8 cellular contexts compared by ENCODE assay signal in genomic region chr5:132422720-132423442, GRCh38. TPM values are rescaled to one million over a fixed set of nuclear protein-coding genes. Genes with fewer than 3 reads are reported as not detected.
DNase-seq lines count a peak whose midpoint lies in the region; ATAC-seq and TF ChIP-seq lines count a peak whose summit lies in the region.

No MANE protein-coding gene starts in this region.

- H3K27ac Mint-ChIP-seq in GM23338 (no peak overlapping the region), osteocyte (ENCODE audit: unreplicated experiment) (peak overlapping the region; percentile 65)

- H3K4me2 ChIP-seq in GM23338, result no peak overlapping the region

- H3K27me3 ChIP-seq in GM23338 (ENCODE audit: insufficient read depth) (no peaks in the 10 kb centered on the region), duodenal mucosa (ENCODE audit: control insufficient read depth in 1 of 2, insufficient read depth in 2 of 2, low read length in 2 of 2) (no peaks in the 10 kb centered on the region)

- H3K36me3 Mint-ChIP-seq in GM23338 (ENCODE audit: low read depth), result no peaks in the 10 kb centered on the region
- peaks cover 4% of the 10 kb centered on the region for H3K36me3 Mint-ChIP-seq in osteocyte (ENCODE audit: unreplicated experiment)

- TF ChIP-seq CTCF in GM23338 (conservative IDR thresholded peaks at IDR 0.05; ENCODE audit: low read depth in 2 of 2) (no peak), osteocyte (IDR thresholded peaks at IDR 0.05) (no peak)

- ATAC-seq in GM23338, result no peak

- H3K36me3 ChIP-seq in GM23338 (ENCODE audit: insufficient read depth), result no peaks in the 10 kb centered on the region
- H3K36me3 ChIP-seq in duodenal mucosa (ENCODE audit: control insufficient read depth in 1 of 2, insufficient read depth in 2 of 2, low read length in 2 of 2), result peaks cover 19 to 22% of the 10 kb centered on the region in 2 donors

- H3K9me3 ChIP-seq in duodenal mucosa (ENCODE audit: control insufficient read depth in 1 of 2, low read length in 2 of 2), result no peaks in the 10 kb centered on the region

- H3K27me3 Mint-ChIP-seq in GM23338 (ENCODE audit: insufficient read depth, low read depth, poor library complexity) (peaks cover 4% of the 10 kb centered on the region), osteocyte (ENCODE audit: unreplicated experiment) (no peaks in the 10 kb centered on the region)

- no peaks in the 10 kb centered on the region for H3K9me2 ChIP-seq in GM23338 (ENCODE audit: insufficient read depth)

- in situ Hi-C loops in ACHN (cut with HindIII; ENCODE audit: low pct_ligation_motif_present, low pct_unique_long_range_greater_than_20kb, low sequenced_read_pairs), result no loop called here

- H3K9me3 Mint-ChIP-seq in GM23338 (no peaks in the 10 kb centered on the region), osteocyte (ENCODE audit: unreplicated experiment) (no peaks in the 10 kb centered on the region)

- H3F3A ChIP-seq in GM23338 (replicated peaks; ENCODE audit: low read depth), result no peaks in the 10 kb centered on the region

- H3K79me2 ChIP-seq in GM23338 (replicated peaks; ENCODE audit: insufficient read depth), result no peaks in the 10 kb centered on the region

- no peak overlapping the region for H3K4me3 ChIP-seq in GM23338
- H3K4me3 ChIP-seq in duodenal mucosa (ENCODE audit: low read depth in 1 of 2, low read length in 2 of 2), result peak overlapping the region in 1 of 2 donors; percentile 33

- H3K4me3 Mint-ChIP-seq in GM23338 (no peak overlapping the region), osteocyte (ENCODE audit: unreplicated experiment) (no peak overlapping the region)

- peak overlapping the region; percentile 67 to 78 for H3K9ac ChIP-seq in duodenal mucosa (ENCODE audit: low read depth in 1 of 2, low read length in 2 of 2)

- DNase-seq in Daoy (ENCODE audit: low read depth), result peak; percentile 77
- no peak for DNase-seq in GM23338 (ENCODE audit: low spot score)
- peak; percentile 87 to 93 for DNase-seq in NOMO-1 (lab: John Stamatoyannopoulos, UW; ENCODE audit: unreplicated experiment in 2 of 2)
- no peak for DNase-seq in osteocyte (ENCODE audit: extremely low spot score, unreplicated experiment)
- DNase-seq in ACHN, result no peak
- DNase-seq in GM19240 (ENCODE audit: insufficient read length, low spot score), result no peak
- no peak for DNase-seq in NCI-H2227 treated with DMSO at 0.1 percent for 48 hours (lab: John Stamatoyannopoulos, UW)

- H3K4me1 Mint-ChIP-seq in GM23338 (peaks cover 30% of the 10 kb centered on the region), osteocyte (ENCODE audit: unreplicated experiment) (peaks cover 73% of the 10 kb centered on the region)

- no peaks in the 10 kb centered on the region for H4K20me1 ChIP-seq in GM23338 (replicated peaks; ENCODE audit: insufficient read depth)

- 0 out of 2 replicates have a peak overlapping the region, but pooled peaks have one; percentile 3 for H2AFZ ChIP-seq in GM23338

- H3K4me1 ChIP-seq in GM23338 (ENCODE audit: insufficient read depth) (peaks cover 7% of the 10 kb centered on the region), duodenal mucosa (ENCODE audit: control insufficient read depth in 1 of 2, insufficient read depth in 2 of 2, low read length in 2 of 2) (peaks cover 89 to 91% of the 10 kb centered on the region in 2 donors)

- H3K27ac ChIP-seq in GM23338 (ENCODE audit: low read depth) (no peak overlapping the region), duodenal mucosa (ENCODE audit: low read depth, low read length) (peak overlapping the region; percentile 82)

TF ChIP-seq in GM23338, 12 proteins besides CTCF, POLR2A, EP300 and RAD21:
- TF ChIP-seq, protein P1, sequence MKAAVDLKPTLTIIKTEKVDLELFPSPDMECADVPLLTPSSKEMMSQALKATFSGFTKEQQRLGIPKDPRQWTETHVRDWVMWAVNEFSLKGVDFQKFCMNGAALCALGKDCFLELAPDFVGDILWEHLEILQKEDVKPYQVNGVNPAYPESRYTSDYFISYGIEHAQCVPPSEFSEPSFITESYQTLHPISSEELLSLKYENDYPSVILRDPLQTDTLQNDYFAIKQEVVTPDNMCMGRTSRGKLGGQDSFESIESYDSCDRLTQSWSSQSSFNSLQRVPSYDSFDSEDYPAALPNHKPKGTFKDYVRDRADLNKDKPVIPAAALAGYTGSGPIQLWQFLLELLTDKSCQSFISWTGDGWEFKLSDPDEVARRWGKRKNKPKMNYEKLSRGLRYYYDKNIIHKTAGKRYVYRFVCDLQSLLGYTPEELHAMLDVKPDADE (IDR thresholded peaks at IDR 0.05), result no peak
- TF ChIP-seq POLR2AphosphoS5 (IDR thresholded peaks at IDR 0.05; ENCODE audit: low read depth) (no peak), EZH2phosphoT487 (IDR thresholded peaks at IDR 0.05; ENCODE audit: unreplicated experiment) (no peak), ZNF114 (CRISPR knock-in tag; IDR thresholded peaks at IDR 0.05) (no peak), ZNF331 (CRISPR knock-in tag; IDR thresholded peaks at IDR 0.05; ENCODE audit: low read depth) (no peak), REST (IDR thresholded peaks at IDR 0.05; ENCODE audit: unreplicated experiment) (no peak), STAT1 (IDR thresholded peaks at IDR 0.05; ENCODE audit: unreplicated experiment) (no peak), NANOG (IDR thresholded peaks at IDR 0.05; ENCODE audit: borderline replicate concordance) (no peak), EZH2 (IDR thresholded peaks at IDR 0.05; ENCODE audit: low read depth, unreplicated experiment) (no peak)

RNA-seq across cellular contexts. Expression of gene SLC22A5, which starts 53.4 kb away (rescaled TPM):
- 6.9 and 7.1 TPM in 2 replicates for total RNA-seq in Daoy (2014; rRNA removed; shearing (Covaris generic))
- total RNA-seq in GM23338 (2014; rRNA removed; shearing (Covaris generic)), result 2.4 and 4.8 TPM in 2 replicates
- polyA plus RNA-seq in GM23338 (2016; fragmentation: Nextera tagmentation; extraction: Ambion mirVana), result 1.7 and 1.9 TPM in 2 replicates
- 6.7 and 9.1 TPM in 2 replicates for total RNA-seq in osteocyte

Comparison
In these comparisons a context has a peak if more than half of its experiments do, and no peak if none do; other contexts are left out.
1. DNase-seq: peak in Daoy (single experiment) and NOMO-1 (2 of 2); none in GM23338 (single experiment), osteocyte (single experiment), ACHN (single experiment), GM19240 (single experiment) and NCI-H2227 treated with DMSO at 0.1 percent for 48 hours (single experiment).